In the genomic region with DNA sequence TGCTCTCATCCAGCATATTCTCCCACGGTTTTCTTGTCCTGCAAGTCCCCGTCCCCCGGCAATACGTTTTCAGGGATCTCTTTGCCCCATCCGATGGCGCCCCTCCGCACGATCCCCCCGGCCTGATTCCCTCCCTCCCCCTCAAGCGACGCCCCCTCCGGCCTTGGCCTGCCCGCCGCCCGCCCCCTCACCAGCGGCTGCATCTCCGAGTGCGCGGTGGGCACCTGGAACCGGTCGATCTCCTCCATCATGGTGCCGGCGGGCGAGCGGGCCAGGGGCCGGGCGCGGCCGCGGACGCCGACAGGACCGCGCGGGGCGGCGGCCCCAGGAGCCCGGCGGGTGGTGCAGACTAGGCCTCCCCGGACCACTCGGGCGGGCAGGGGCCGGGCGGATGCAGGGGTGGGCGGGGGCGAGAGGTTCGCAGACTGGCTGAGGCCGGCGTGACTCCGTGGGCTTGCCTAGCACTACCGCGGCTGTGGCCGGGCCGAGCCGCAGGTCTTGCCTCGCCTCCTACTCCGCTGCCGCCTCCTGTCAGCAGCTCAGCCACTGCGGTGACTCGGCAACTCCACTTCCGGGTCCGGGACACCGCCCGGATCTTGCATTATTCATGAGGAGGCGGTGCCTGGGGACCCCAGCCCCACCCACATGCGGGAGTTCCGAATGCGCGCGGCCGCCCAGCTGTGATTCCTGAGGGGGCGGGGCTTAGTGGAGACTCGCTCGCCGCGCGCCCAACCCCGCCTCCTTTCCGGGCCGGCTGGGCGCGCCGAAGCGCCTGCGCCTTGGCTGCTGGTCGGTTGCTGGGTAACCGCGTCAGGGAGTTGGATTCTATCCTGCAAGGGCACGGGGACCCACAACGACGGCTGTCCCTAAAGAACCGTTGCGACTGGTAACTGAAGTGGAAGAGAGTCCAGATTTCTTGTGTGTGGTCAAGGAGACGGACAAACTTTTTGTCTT, we compare ENCODE assay signal across 8 cellular contexts. TPM values are rescaled to one million over a fixed set of nuclear protein-coding genes. Genes with fewer than 3 reads are reported as not detected.
DNase-seq lines count a peak whose midpoint lies in the region; ATAC-seq and TF ChIP-seq lines count a peak whose summit lies in the region.

A gene (plus strand): TSS at position 793 of the 954 bp plus-strand sequence. CDS start 201 bp downstream, outside the sequence.
A gene with protein sequence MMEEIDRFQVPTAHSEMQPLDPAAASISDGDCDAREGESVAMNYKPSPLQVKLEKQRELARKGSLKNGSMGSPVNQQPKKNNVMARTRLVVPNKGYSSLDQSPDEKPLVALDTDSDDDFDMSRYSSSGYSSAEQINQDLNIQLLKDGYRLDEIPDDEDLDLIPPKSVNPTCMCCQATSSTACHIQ (minus strand): TSS at position 558 of the 954 bp plus-strand sequence. CDS start 307 bp downstream, at position 251.

- no CpG with 5 or more reads among the region's 94 CpGs for WGBS in mesendoderm (ENCODE audit: extremely low coverage, insufficient coverage, low lambda C conversion rate)

- peak within 1 kb of the TSS; percentile 88 for H3K4me3 Mint-ChIP-seq in Calu3 (ENCODE audit: low read depth, unreplicated experiment)

- DNase-seq in Calu3, result peak; percentile 98
- DNase-seq in NT2/D1 (ENCODE audit: low read depth, low spot score), result peak; percentile 98
- DNase-seq in activated CD8-positive, alpha-beta memory T cell treated with anti-CD3 and anti-CD28 coated beads, Interleukin-2, amount 50 U/mL, for 24 hours (ENCODE audit: extremely low read depth), result peak; percentile 92
- peak; percentile 99 for DNase-seq in mesendoderm
- DNase-seq in stimulated activated CD8-positive, alpha-beta memory T cell treated with anti-CD3 and anti-CD28 coated beads, Interleukin-12 subunit alpha, Interleukin-12 subunit beta, amount 100 ng/mL, for 4 hours (ENCODE audit: low read depth), result peak; percentile 99

- H2AK5ac ChIP-seq in mesendoderm (ENCODE audit: low read length), result no peak within 1 kb of the TSS

- H3K27ac Mint-ChIP-seq in Calu3 (ENCODE audit: unreplicated experiment), result peak within 1 kb of the TSS; percentile 77

- H3K56ac ChIP-seq in mesendoderm (ENCODE audit: low read length), result peak within 1 kb of the TSS; percentile 79

- no peak within 1 kb of the TSS for H2BK5ac ChIP-seq in mesendoderm (ENCODE audit: low read length)

- peak within 1 kb of the TSS; percentile 60 for H3K18ac ChIP-seq in mesendoderm (ENCODE audit: low read length)

- no peaks in the 10 kb centered on the region; the same call in 1 of the 2 replicates for H3K27me3 ChIP-seq in HUES48 (ENCODE audit: control insufficient read depth, insufficient read depth, low read length)
- H3K27me3 ChIP-seq in NT2/D1 (ENCODE audit: insufficient read depth, insufficient read length), result peaks cover 23% of the 10 kb centered on the region
- H3K27me3 ChIP-seq in endocrine pancreas (ENCODE audit: control insufficient read depth, insufficient read depth, low read length), result no peaks in the 10 kb centered on the region
- peaks cover 3% of the 10 kb centered on the region for H3K27me3 ChIP-seq in mesendoderm (ENCODE audit: insufficient read depth, low read length, poor library complexity)

- H3K4me2 ChIP-seq in mesendoderm (ENCODE audit: low read length), result peak within 1 kb of the TSS; percentile 99

- H3K79me2 ChIP-seq in mesendoderm (ENCODE audit: control insufficient read depth, insufficient read depth, low read length), result no peaks in the 10 kb centered on the region

- peaks cover 13% of the 10 kb centered on the region for H3K4me1 Mint-ChIP-seq in Calu3 (ENCODE audit: low read depth, unreplicated experiment)

- H3K79me1 ChIP-seq in mesendoderm (ENCODE audit: low read length), result peaks cover 2% of the 10 kb centered on the region

- peaks cover 37% of the 10 kb centered on the region for H3K27me3 Mint-ChIP-seq in Calu3 (ENCODE audit: unreplicated experiment)

- H3K36me3 Mint-ChIP-seq in Calu3 (ENCODE audit: insufficient read depth, unreplicated experiment), result peaks cover 27% of the 10 kb centered on the region

- H3K23ac ChIP-seq in mesendoderm (ENCODE audit: low read length), result no peak within 1 kb of the TSS

- BruUV-seq in Calu3 (replicated peaks; lab: Mats Ljungman, UMichigan), result no TSS peak

- CTCF ChIA-PET in Calu3 (lab: Charles Lee), result no interaction called here

- intact Hi-C loops in Calu3 (cut with micrococcal nuclease; ENCODE audit: unreplicated experiment), result no loop called here

- no peak within 1 kb of the TSS for H2BK15ac ChIP-seq in mesendoderm (replicated peaks; ENCODE audit: low read depth)

- H3K4me1 ChIP-seq in HUES48 (ENCODE audit: control insufficient read depth, insufficient read depth, low read length) (peaks cover 9% of the 10 kb centered on the region), NT2/D1 (ENCODE audit: insufficient read depth, insufficient read length) (peaks cover 4% of the 10 kb centered on the region), endocrine pancreas (ENCODE audit: control insufficient read depth, insufficient read depth, low read length) (peaks cover 11% of the 10 kb centered on the region), mesendoderm (ENCODE audit: control insufficient read depth, low read depth, low read length) (peaks cover 9% of the 10 kb centered on the region)

- no peak within 1 kb of the TSS for H3K4ac ChIP-seq in mesendoderm (ENCODE audit: low read depth, low read length)

- H4K8ac ChIP-seq in mesendoderm (ENCODE audit: low read depth, low read length), result no peak within 1 kb of the TSS

- H3K9ac ChIP-seq in HUES48 (ENCODE audit: low read depth, low read length) (peak within 1 kb of the TSS; percentile 45; the same call in 1 of the 2 replicates), NT2/D1 (ENCODE audit: insufficient read length, low read depth) (peak within 1 kb of the TSS; percentile 93), endocrine pancreas (ENCODE audit: control insufficient read depth, insufficient read depth, low read length) (peak within 1 kb of the TSS; percentile 97), mesendoderm (ENCODE audit: low read length) (peak within 1 kb of the TSS; percentile 64)

- H4K5ac ChIP-seq in mesendoderm (ENCODE audit: low read length), result no peak within 1 kb of the TSS

- no peak for TF ChIP-seq CTCF in Calu3 (IDR thresholded peaks at IDR 0.05; ENCODE audit: unreplicated experiment)

- peak within 1 kb of the TSS; percentile 56 for H3K27ac ChIP-seq in HUES48 (ENCODE audit: low read depth, low read length)
- no peak within 1 kb of the TSS for H3K27ac ChIP-seq in mesendoderm (ENCODE audit: low read depth, low read length)

- H3K9me3 ChIP-seq in HUES48 (ENCODE audit: control insufficient read depth, insufficient read depth, low read length), result no peaks in the 10 kb centered on the region
- H3K9me3 ChIP-seq in NT2/D1 (ENCODE audit: insufficient read depth, low read length), result no peaks in the 10 kb centered on the region
- no peaks in the 10 kb centered on the region for H3K9me3 ChIP-seq in endocrine pancreas (ENCODE audit: control insufficient read depth, low read length)

- H3K9me3 Mint-ChIP-seq in Calu3 (ENCODE audit: low read depth, unreplicated experiment), result no peaks in the 10 kb centered on the region

- ATAC-seq in GM21423 (IDR thresholded peaks at IDR 0.05; ENCODE audit: unreplicated experiment), result peak; percentile 98

- H3K4me3 ChIP-seq in HUES48 (ENCODE audit: low read depth, low read length), result peak within 1 kb of the TSS; percentile 78
- peak within 1 kb of the TSS; percentile 89 for H3K4me3 ChIP-seq in NT2/D1 (ENCODE audit: insufficient read length, low read depth)
- H3K4me3 ChIP-seq in endocrine pancreas (ENCODE audit: control insufficient read depth, insufficient read depth, low read length), result peak within 1 kb of the TSS; percentile 77
- peak within 1 kb of the TSS; percentile 77 for H3K4me3 ChIP-seq in mesendoderm (ENCODE audit: low read length)

- H3K36me3 ChIP-seq in HUES48 (ENCODE audit: control insufficient read depth, insufficient read depth, low read length) (no peaks in the 10 kb centered on the region), NT2/D1 (ENCODE audit: insufficient read depth, insufficient read length, low read length) (no peaks in the 10 kb centered on the region), endocrine pancreas (ENCODE audit: control insufficient read depth, insufficient read depth, low read length) (no peaks in the 10 kb centered on the region), mesendoderm (ENCODE audit: control insufficient read depth, insufficient read depth, low read length) (no peaks in the 10 kb centered on the region)

- H2BK120ac ChIP-seq in mesendoderm (ENCODE audit: low read depth, low read length), result no peak within 1 kb of the TSS

RNA-seq across cellular contexts. Expression of the first gene that starts in this region (rescaled TPM):
- total RNA-seq in Calu3 (2022), result not detected in 2 replicates
- polyA plus RNA-seq in mesendoderm (2013, experiment 1 of 2), result 0.07 TPM
- polyA plus RNA-seq in mesendoderm (2013, experiment 2 of 2), result 0.08 TPM

RNA-seq across cellular contexts. Expression of the second gene that starts in this region (rescaled TPM):
- 10.3 and 13.1 TPM in 2 replicates for total RNA-seq in Calu3 (2022)
- 7.3 TPM for polyA plus RNA-seq in mesendoderm (2013, experiment 1 of 2)
- polyA plus RNA-seq in mesendoderm (2013, experiment 2 of 2), result 7.0 TPM

Comparison
In these comparisons a context has a peak if more than half of its experiments do, and no peak if none do; other contexts are left out.
1. H3K9ac ChIP-seq: peak in every context shown above with its lines; median percentile 97 in endocrine pancreas; 93 in NT2/D1; 64 in mesendoderm; 45 in HUES48.